Comparison of ENCODE assay signal across 12 cellular contexts in the genomic region with DNA sequence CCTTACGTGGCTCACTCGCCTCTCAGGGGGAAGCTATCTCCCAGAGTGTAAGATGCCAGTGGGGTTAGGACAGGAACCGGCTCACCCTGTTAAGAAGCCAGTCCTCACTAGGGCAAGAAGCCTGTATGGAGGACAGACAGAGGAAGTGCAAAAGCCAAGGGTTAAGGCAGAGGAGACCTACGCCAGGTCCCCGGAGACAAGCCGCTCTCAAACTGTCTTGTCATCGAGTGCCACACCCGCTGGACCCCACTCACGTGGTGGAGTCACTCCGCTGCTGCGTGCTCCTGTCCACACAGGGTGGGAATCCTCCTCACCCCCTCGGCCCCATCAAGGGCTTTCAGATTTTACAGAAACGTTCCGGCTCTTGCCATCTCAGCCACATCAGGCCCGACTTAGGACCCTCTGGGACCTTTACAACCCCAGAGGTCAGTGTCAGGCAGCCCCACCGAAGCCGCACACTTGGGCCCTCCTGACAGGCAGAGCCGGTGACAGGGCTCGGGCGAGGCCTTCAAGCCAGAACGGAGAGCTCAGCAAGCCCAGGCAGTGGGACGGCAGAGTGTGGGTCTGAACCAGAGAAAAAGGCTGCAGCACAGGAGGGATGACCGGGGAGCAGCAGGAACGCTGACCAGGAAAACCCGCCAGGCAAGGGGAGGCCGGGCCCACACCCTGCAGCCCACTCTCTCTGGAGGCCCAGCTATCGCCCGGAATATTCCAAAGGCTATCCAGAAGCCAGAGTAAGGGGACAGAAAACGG.
DNase-seq lines count a peak whose midpoint lies in the region; ATAC-seq, FAIRE-seq and TF ChIP-seq lines count a peak whose summit lies in the region.
"Had no signal": no experiment of that assay in that cellular context is flagged by ENCODE, and none has a peak within 500 bp of the region (broad histone marks: within the 10 kb centered on the region; RNA-seq: fewer than 3 reads in every experiment).

No MANE protein-coding gene starts in this region.

- no peaks in the 10 kb centered on the region for H3K9me2 ChIP-seq in hepatocyte (replicated peaks; ENCODE audit: insufficient read depth)

- no peak for TF ChIP-seq EP300 in K562 (IDR thresholded peaks at IDR 0.05; ENCODE audit: low read length)
- TF ChIP-seq EP300 in sigmoid colon (IDR thresholded peaks at IDR 0.05): no peak

- 72% methylated on average over 24 of the region's 29 CpGs for WGBS in K562 (ENCODE audit: insufficient coverage, low coverage, missing lambda C conversion rate)
- WGBS in hepatocyte (ENCODE audit: low lambda C conversion rate, missing lambda C conversion rate): 89% methylated on average over 29 of the region's 29 CpGs
- 81 to 88% methylated on average over 29 of the region's 29 CpGs for WGBS in sigmoid colon, 2 donors

- H2AFZ ChIP-seq in K562 (ENCODE audit: low read depth, low read length) (peak overlapping the region; percentile 11; the same call in 1 of the 2 replicates), hepatocyte (no peak overlapping the region)

- POLR2A ChIA-PET in K562 (lab: Yijun Ruan, JAX): interaction anchor here (0.9 to 1.3 kb wide), 4 partner anchors 15 to 40 kb away, joined by 3 to 4 read pairs (median 3); no protein-coding TSS in a partner anchor

- peak; percentile 11 for FAIRE-seq in K562 (lab: Jason Lieb, UNC)
- FAIRE-seq: RCC 7860 had no signal

- no peak for TF ChIP-seq CTCF in K562 (IDR thresholded peaks at IDR 0.05 in 2 of 3, conservative IDR thresholded peaks at IDR 0.05 in 1 of 3; ENCODE audit: insufficient read depth in 2 of 3, low read depth in 1 of 3, low read length in 3 of 3)
- TF ChIP-seq CTCF in hepatocyte (IDR thresholded peaks at IDR 0.05; ENCODE audit: poor library complexity): no peak
- TF ChIP-seq CTCF in sigmoid colon (IDR thresholded peaks at IDR 0.05): no peak

- no TSS peak for BruUV-seq in K562 (replicated peaks; lab: Mats Ljungman, UMichigan)

- CTCF ChIA-PET in K562 (lab: Yijun Ruan, JAX; ENCODE audit: low intra/inter-chr PET ratio): no interaction called here

- H3K9me1 ChIP-seq in K562 (ENCODE audit: control insufficient read depth, insufficient read depth, low read length): no peaks in the 10 kb centered on the region

- peaks cover 60% of the 10 kb centered on the region for H3K4me1 ChIP-seq in BLaER1
- peaks cover 33 to 38% of the 10 kb centered on the region in 2 experiments for H3K4me1 ChIP-seq in K562 (replicated peaks in 1 of 2; ENCODE audit: control insufficient read depth in 2 of 2, insufficient read depth in 2 of 2, low read length in 2 of 2)
- H3K4me1 ChIP-seq in hepatocyte (ENCODE audit: insufficient read depth): peaks cover 30% of the 10 kb centered on the region
- H3K4me1 ChIP-seq in sigmoid colon: peaks cover 0 to 55% (median 47%) of the 10 kb centered on the region in 4 donors

- H3K27ac ChIP-seq in BLaER1: peak overlapping the region; percentile 49
- no peak overlapping the region; the same call in 2 of the 3 replicates for H3K27ac ChIP-seq in K562 (ENCODE audit: extremely low read depth, low read depth, low read length)
- H3K27ac ChIP-seq in hepatocyte: peak overlapping the region; percentile 95
- peak overlapping the region; percentile 80 to 88 (median 84) for H3K27ac ChIP-seq in sigmoid colon
- H3K27ac ChIP-seq: C4-2B had no signal

- in situ Hi-C loops in K562 (cut with MboI): no loop called here

- DNase-seq in K562 (ENCODE audit: extremely low read depth in 1 of 4, low spot score in 3 of 4) (no peak), hepatocyte (ENCODE audit: low spot score) (peak; percentile 5), sigmoid colon (peak; percentile 77), DMS 273 treated with DMSO at 0.1 percent for 48 hours (lab: John Stamatoyannopoulos, UW) (no peak), kidney tubule cell (ENCODE audit: low spot score) (no peak)
- DNase-seq: central memory CD4-positive, alpha-beta T cell; immature natural killer cell had no signal

- intact Hi-C loops in K562 (cut with micrococcal nuclease) (no loop called here), sigmoid colon (cut with DNase I) (no loop called here)

- peak overlapping the region; percentile 45 for H3K9ac ChIP-seq in BLaER1
- H3K9ac ChIP-seq in K562 (ENCODE audit: insufficient read depth in 1 of 2, low read depth in 2 of 2, low read length in 2 of 2): peak overlapping the region; percentile 14 to 77; a peak in 3 of 4 replicates

- H3K36me3 ChIP-seq in BLaER1 (peaks cover 10% of the 10 kb centered on the region), K562 (ENCODE audit: control insufficient read depth, insufficient read depth, low read length) (no peaks in the 10 kb centered on the region), hepatocyte (replicated peaks; ENCODE audit: insufficient read depth, low read depth) (no peaks in the 10 kb centered on the region), sigmoid colon (no peaks in the 10 kb centered on the region)

- H3K9me3 ChIP-seq in BLaER1 (peaks cover 8% of the 10 kb centered on the region), K562 (replicated peaks; ENCODE audit: control insufficient read depth, insufficient read depth, low read depth, low read length) (no peaks in the 10 kb centered on the region), hepatocyte (ENCODE audit: low read depth) (no peaks in the 10 kb centered on the region), sigmoid colon (no peaks in the 10 kb centered on the region)

- H4K20me1 ChIP-seq in BLaER1: peaks cover 17% of the 10 kb centered on the region
- H4K20me1 ChIP-seq in K562 (replicated peaks; ENCODE audit: control insufficient read depth, insufficient read depth, low read length): no peaks in the 10 kb centered on the region
- H4K20me1 ChIP-seq in hepatocyte (ENCODE audit: insufficient read depth, poor library complexity, severe bottlenecking): no peaks in the 10 kb centered on the region

- TF ChIP-seq POLR2A in K562 (conservative IDR thresholded peaks at IDR 0.05) (no peak), sigmoid colon (IDR thresholded peaks at IDR 0.05) (no peak)

- no peak for TF ChIP-seq RAD21 in K562 (CRISPR knock-in tag; conservative IDR thresholded peaks at IDR 0.05 in 1 of 2, IDR thresholded peaks at IDR 0.05 in 1 of 2)

- H3K79me2 ChIP-seq in K562 (ENCODE audit: control insufficient read depth, insufficient read depth, low read length): peaks cover 34% of the 10 kb centered on the region; the same call in 2 of the 3 replicates
- H3K79me2 ChIP-seq in hepatocyte: peaks cover 10% of the 10 kb centered on the region

- H3K27me3 ChIP-seq in BLaER1: no peaks in the 10 kb centered on the region
- no peaks in the 10 kb centered on the region for H3K27me3 ChIP-seq in K562 (ENCODE audit: control insufficient read depth in 2 of 2, insufficient read depth in 2 of 2, low read length in 2 of 2)
- no peaks in the 10 kb centered on the region for H3K27me3 ChIP-seq in hepatocyte
- no peaks in the 10 kb centered on the region for H3K27me3 ChIP-seq in sigmoid colon

- ATAC-seq in K562 (peak; percentile 16), GM18502 (IDR thresholded peaks at IDR 0.05; ENCODE audit: poor library complexity, unreplicated experiment) (no peak), GM18909 (IDR thresholded peaks at IDR 0.05; ENCODE audit: poor library complexity, unreplicated experiment) (no peak)

- H3K4me3 ChIP-seq in BLaER1: no peak overlapping the region
- no peak overlapping the region for H3K4me3 ChIP-seq in K562
- no peak overlapping the region for H3K4me3 ChIP-seq in hepatocyte
- H3K4me3 ChIP-seq in sigmoid colon: peak overlapping the region in 3 of 4 donors; percentile 11 to 18 (median 13)

- peak overlapping the region; percentile 69 for H3K4me2 ChIP-seq in BLaER1
- H3K4me2 ChIP-seq in K562 (ENCODE audit: insufficient read depth, low read length): peak overlapping the region; percentile 21
- peak overlapping the region; percentile 64 for H3K4me2 ChIP-seq in hepatocyte

TF ChIP-seq in K562, 482 proteins besides CTCF, POLR2A, EP300 and RAD21:
- TF ChIP-seq KLF13 (tag; IDR thresholded peaks at IDR 0.05; ENCODE audit: borderline replicate concordance, low read depth) (no peak), SPI1 (IDR thresholded peaks at IDR 0.05; ENCODE audit: borderline replicate concordance, low read depth, low read length) (0 out of 2 replicates have a peak, but pooled peaks have one; percentile 25), ZFX (CRISPR knock-in tag; IDR thresholded peaks at IDR 0.05) (peak; percentile 36; the same call in 1 of the 2 replicates), ZBTB7A (IDR thresholded peaks at IDR 0.05; ENCODE audit: borderline replicate concordance, control insufficient read depth, low read depth, low read length) (peak; percentile 36; the same call in 1 of the 2 replicates)

Comparison
In these comparisons a context has a peak if more than half of its experiments do, and no peak if none do; other contexts are left out.
1. H3K4me3 ChIP-seq: peak in sigmoid colon (3 of 4); none in BLaER1 (single experiment), K562 (single experiment) and hepatocyte (single experiment).
2. DNase-seq: peak in hepatocyte (single experiment) and sigmoid colon (single experiment); none in K562 (0 of 4), DMS 273 treated with DMSO at 0.1 percent for 48 hours (single experiment) and kidney tubule cell (single experiment).
3. Peak in every context shown above with its lines, with median percentiles within 50 percentile points of each other: H3K4me2 ChIP-seq.